9 cellular contexts compared by ENCODE assay signal in genomic region chr1:214939180-214939579, GRCh38.
"Had no signal": no experiment of that assay in that cellular context is flagged by ENCODE, and none has a peak within 500 bp of the region (broad histone marks: within the 10 kb centered on the region; RNA-seq: fewer than 3 reads in every experiment).

No MANE protein-coding gene starts in this region.

- H3K9me3 Mint-ChIP-seq: HFFc6 had no signal

- H3K27ac Mint-ChIP-seq: HFFc6 had no signal

- H3K27ac ChIP-seq: HL-60, KMS-11 had no signal

- H3K36me3 ChIP-seq: HAP-1 had no signal

- H3K4me3 Mint-ChIP-seq: HFFc6 had no signal

- H3K4me3 ChIP-seq: HAP-1 had no signal

- H3K9ac ChIP-seq: KMS-11 had no signal

- FAIRE-seq: HepG2 had no signal

- H3K4me1 ChIP-seq: HAP-1 had no signal

- H3K9me3 ChIP-seq: HAP-1 had no signal

- ATAC-seq: HCT116, HepG2 had no signal

- DNase-seq: GOT3, H7, HFFc6, KBM-7 had no signal

- H3K4me2 ChIP-seq: KMS-11 had no signal
